Comparison of ENCODE assay signal across 26 cellular contexts in the genomic region with DNA sequence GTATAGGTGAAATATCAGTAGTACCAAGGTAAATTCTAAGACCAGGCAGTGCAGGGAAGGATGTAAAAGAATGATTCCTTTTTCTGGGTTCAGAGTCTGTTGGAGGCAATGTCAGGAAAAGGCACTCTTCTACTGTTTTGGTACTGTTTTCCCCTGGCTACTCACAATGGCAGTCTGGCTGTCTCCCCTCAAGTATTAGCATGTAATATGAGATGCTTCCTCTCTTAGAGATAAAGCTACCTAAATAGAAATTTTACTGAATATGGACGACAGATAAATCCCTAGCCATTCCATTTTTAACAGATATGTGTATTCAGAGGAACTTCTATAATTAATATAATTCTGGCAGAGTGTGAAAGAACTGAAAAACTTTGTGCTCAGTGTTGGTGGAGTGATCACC.
"Had no signal": no experiment of that assay in that cellular context is flagged by ENCODE, and none has a peak within 500 bp of the region (broad histone marks: within the 10 kb centered on the region; RNA-seq: fewer than 3 reads in every experiment).

No MANE protein-coding gene starts in this region.

- H3K4me1 ChIP-seq: foreskin keratinocyte had no signal

- H3K9ac ChIP-seq: neural progenitor cell had no signal

- H3K4me3 ChIP-seq: hepatocyte, lung, neural progenitor cell, sigmoid colon, smooth muscle cell, transverse colon, vagina had no signal

- H3K27me3 Mint-ChIP-seq: activated B cell treated with CpG ODN at 0.5 μM for 24 hours; naive thymus-derived CD4-positive, alpha-beta T cell; stimulated activated naive B cell treated with anti-CD40 and anti-IgM and Interleukin-4, amounts not matched to agents 10 μg/mL and 1 μg/mL and 100 μg/mL, for 72 hours had no signal

- H3K27ac ChIP-seq: foreskin keratinocyte, hepatocyte, neural progenitor cell, sigmoid colon, transverse colon, vagina had no signal

- H2AFZ ChIP-seq: hepatocyte, neural progenitor cell had no signal

- H3K4me2 ChIP-seq: hepatocyte, neural progenitor cell, smooth muscle cell had no signal

- H3K4me3 Mint-ChIP-seq: activated B cell treated with CpG ODN at 0.5 μM for 24 hours; activated naive CD4-positive, alpha-beta T cell treated with anti-CD3 and anti-CD28 coated beads for 36 hours; activated naive CD8-positive, alpha-beta T cell treated with anti-CD3 and anti-CD28 coated beads, Interleukin-2, amount 10 ng/mL, durations not matched to agents 7 days and 5 days; activated T-cell treated with anti-CD3 and anti-CD28 coated beads, Interleukin-2, amount 50 U/mL, for 72 hours; neural progenitor cell; stimulated activated naive B cell treated with anti-CD40 and anti-IgM and Interleukin-4, amounts not matched to agents 10 μg/mL and 1 μg/mL and 100 μg/mL, for 72 hours had no signal

- DNase-seq: activated B cell treated with CpG ODN at 0.5 μM for 24 hours; activated CD4-positive, alpha-beta T cell treated with anti-CD3 and anti-CD28 coated beads for 4 hours; activated CD4-positive, alpha-beta T cell treated with anti-CD3 and anti-CD28 coated beads, Interleukin-2, amount 50 U/mL, for 48 hours; activated effector memory CD4-positive, alpha-beta T cell treated with Interleukin-2 at 50 U/mL for 16 hours; activated naive CD4-positive, alpha-beta T cell treated with anti-CD3 and anti-CD28 coated beads for 36 hours; activated naive CD8-positive, alpha-beta T cell treated with anti-CD3 and anti-CD28 coated beads, Interleukin-2, amount 10 ng/mL, durations not matched to agents 7 days and 5 days; activated T-cell treated with anti-CD3 and anti-CD28 coated beads, Interleukin-2, amount 50 U/mL, for 72 hours; amygdala; erythroblast; foreskin keratinocyte; glutamatergic neuron; naive thymus-derived CD4-positive, alpha-beta T cell; posterior cingulate gyrus; sigmoid colon; stimulated activated CD4-positive, alpha-beta T cell treated with anti-CD3 and anti-CD28 coated beads, Interleukin-15, amount 100 ng/mL, for 24 hours; stimulated activated CD4-positive, alpha-beta T cell treated with anti-CD3 and anti-CD28 coated beads, Interleukin-2, amount 100 ng/mL, for 48 hours; stimulated activated CD8-positive, alpha-beta memory T cell treated with anti-CD3 and anti-CD28 coated beads, Interleukin-4, amount 100 ng/mL, for 48 hours; stimulated activated naive B cell treated with anti-CD40 and anti-IgM and Interleukin-4, amounts not matched to agents 10 μg/mL and 1 μg/mL and 100 μg/mL, for 72 hours; transverse colon had no signal

- H3K9me3 ChIP-seq: sigmoid colon, transverse colon, vagina had no signal

- H3K27me3 ChIP-seq: foreskin keratinocyte, hepatocyte, sigmoid colon, transverse colon, vagina had no signal

- H3K27ac Mint-ChIP-seq: activated B cell treated with CpG ODN at 0.5 μM for 24 hours; activated naive CD4-positive, alpha-beta T cell treated with anti-CD3 and anti-CD28 coated beads for 36 hours; activated naive CD8-positive, alpha-beta T cell treated with anti-CD3 and anti-CD28 coated beads, Interleukin-2, amount 10 ng/mL, durations not matched to agents 7 days and 5 days; activated T-cell treated with anti-CD3 and anti-CD28 coated beads, Interleukin-2, amount 50 U/mL, for 72 hours; naive thymus-derived CD4-positive, alpha-beta T cell; neural progenitor cell; stimulated activated naive B cell treated with anti-CD40 and anti-IgM and Interleukin-4, amounts not matched to agents 10 μg/mL and 1 μg/mL and 100 μg/mL, for 72 hours had no signal

- ATAC-seq: activated T-cell treated with anti-CD3 and anti-CD28 coated beads, Interleukin-2, amount 50 U/mL, for 72 hours; foreskin keratinocyte; left lobe of liver; naive thymus-derived CD4-positive, alpha-beta T cell; stimulated activated naive B cell treated with anti-CD40 and anti-IgM and Interleukin-4, amounts not matched to agents 10 μg/mL and 1 μg/mL and 100 μg/mL, for 72 hours had no signal

- H3K36me3 ChIP-seq: neural progenitor cell had no signal

- H3K9me3 Mint-ChIP-seq: activated B cell treated with CpG ODN at 0.5 μM for 24 hours; activated naive CD4-positive, alpha-beta T cell treated with anti-CD3 and anti-CD28 coated beads for 36 hours; activated naive CD8-positive, alpha-beta T cell treated with anti-CD3 and anti-CD28 coated beads, Interleukin-2, amount 10 ng/mL, durations not matched to agents 7 days and 5 days; activated T-cell treated with anti-CD3 and anti-CD28 coated beads, Interleukin-2, amount 50 U/mL, for 72 hours; immature natural killer cell; naive thymus-derived CD4-positive, alpha-beta T cell; neural progenitor cell had no signal
